Comparison of ENCODE assay signal across 8 cellular contexts in genomic region chr12:3275171-3276041, GRCh38.
DNase-seq lines count a peak whose midpoint lies in the region; ATAC-seq, FAIRE-seq and TF ChIP-seq lines count a peak whose summit lies in the region.

No MANE protein-coding gene starts in this region.

- 0 out of 2 replicates have a peak, but pooled peaks cover 4% of the 10 kb centered on the region for H3K4me1 ChIP-seq in HUES64 (ENCODE audit: insufficient read depth, low read length)
- no peaks in the 10 kb centered on the region for H3K4me1 ChIP-seq in RWPE2 (ENCODE audit: insufficient read depth, poor library complexity, severe bottlenecking)
- H3K4me1 ChIP-seq in ovary (ENCODE audit: insufficient read depth): peaks cover 6% of the 10 kb centered on the region
- peaks cover 0 to 25% (median 0%) of the 10 kb centered on the region in 4 donors for H3K4me1 ChIP-seq in tibial nerve

- TF ChIP-seq EP300 in ovary (IDR thresholded peaks at IDR 0.05) (no peak), tibial nerve (IDR thresholded peaks at IDR 0.05) (no peak)

- H3K36me3 ChIP-seq in HUES64 (ENCODE audit: insufficient read depth, low read length) (no peaks in the 10 kb centered on the region), RWPE2 (ENCODE audit: low read depth) (no peaks in the 10 kb centered on the region), ovary (no peaks in the 10 kb centered on the region), tibial nerve (peaks cover 0 to 8% (median 0%) of the 10 kb centered on the region in 3 donors)

- H3K4me3 ChIP-seq in HUES64 (ENCODE audit: low read length) (peak overlapping the region; percentile 15; the same call in 1 of the 2 replicates), RWPE2 (ENCODE audit: severe bottlenecking) (no peak overlapping the region), ovary (no peak overlapping the region), tibial nerve (no peak overlapping the region)

- TF ChIP-seq POLR2A in ovary (IDR thresholded peaks at IDR 0.05) (no peak), tibial nerve (IDR thresholded peaks at IDR 0.05) (no peak)

- WGBS in HUES64: 50% methylated on average over 29 of the region's 29 CpGs
- 53% methylated on average over 29 of the region's 29 CpGs for WGBS in ovary, 3 donors
- WGBS in tibial nerve, 2 donors: 48 to 51% methylated on average over 29 of the region's 29 CpGs

- H3K27me3 ChIP-seq in HUES64 (ENCODE audit: insufficient read depth, low read length) (no peaks in the 10 kb centered on the region), RWPE2 (ENCODE audit: insufficient read depth, poor library complexity, severe bottlenecking) (no peaks in the 10 kb centered on the region), ovary (no peaks in the 10 kb centered on the region), tibial nerve (no peaks in the 10 kb centered on the region)

- DNase-seq in EL: peak; percentile 66
- DNase-seq in RWPE2 (ENCODE audit: low spot score): no peak
- peak; percentile 27 for DNase-seq in activated gamma-delta T cell (lab: John Stamatoyannopoulos, UW)
- DNase-seq in frontal cortex (ENCODE audit: low spot score in 2 of 2): peak; percentile 71 to 87
- DNase-seq in ovary: peak; percentile 71 to 88 (median 86)
- peak; percentile 71 to 86 for DNase-seq in tibial nerve (ENCODE audit: low spot score in 2 of 2)

- intact Hi-C loops in ovary (cut with DNase I): loop anchor here (2.0 to 10.0 kb wide), 8 partner anchors 71 to 203 kb away; partner anchors contain the start of gene TSPAN9 (in 1 of the 4)

- H3K9ac ChIP-seq in HUES64 (ENCODE audit: low read depth, low read length): no peak overlapping the region

- TF ChIP-seq CTCF in RWPE2 (IDR thresholded peaks at IDR 0.05; ENCODE audit: poor library complexity, severe bottlenecking): peak; percentile 97
- TF ChIP-seq CTCF in ovary (IDR thresholded peaks at IDR 0.05): peak; percentile 87 to 96 (median 89)
- TF ChIP-seq CTCF in tibial nerve (IDR thresholded peaks at IDR 0.05): peak; percentile 83 to 94 (median 92)

- no peak for FAIRE-seq in frontal cortex (lab: Jason Lieb, UNC)

- no peak overlapping the region for H3K27ac ChIP-seq in HUES64 (ENCODE audit: low read depth, low read length)
- no peak overlapping the region for H3K27ac ChIP-seq in RWPE2 (ENCODE audit: poor library complexity, severe bottlenecking)
- H3K27ac ChIP-seq in ovary: no peak overlapping the region
- no peak overlapping the region for H3K27ac ChIP-seq in tibial nerve

- ATAC-seq in RWPE2 (ENCODE audit: low read depth) (peak; percentile 76), GM19023 (IDR thresholded peaks at IDR 0.05; ENCODE audit: unreplicated experiment) (no peak)

- H3K9me3 ChIP-seq in HUES64 (ENCODE audit: insufficient read depth, low read depth, low read length): no peaks in the 10 kb centered on the region
- no peaks in the 10 kb centered on the region for H3K9me3 ChIP-seq in RWPE2 (ENCODE audit: severe bottlenecking)
- no peaks in the 10 kb centered on the region for H3K9me3 ChIP-seq in ovary
- H3K9me3 ChIP-seq in tibial nerve: no peaks in the 10 kb centered on the region
